17 cellular contexts compared by ENCODE assay signal in genomic region chr18:22250591-22250996, GRCh38.
DNase-seq lines count a peak whose midpoint lies in the region; ATAC-seq and TF ChIP-seq lines count a peak whose summit lies in the region.
"Had no signal": no experiment of that assay in that cellular context is flagged by ENCODE, and none has a peak within 500 bp of the region (broad histone marks: within the 10 kb centered on the region; RNA-seq: fewer than 3 reads in every experiment).

No MANE protein-coding gene starts in this region.

- H3F3A ChIP-seq in PC-9 (ENCODE audit: insufficient read depth, low read depth), result no peaks in the 10 kb centered on the region

- peak overlapping the region; percentile 43 for H3K4me2 ChIP-seq in PC-9
- H3K4me2 ChIP-seq: BLaER1 had no signal

- no peaks in the 10 kb centered on the region for H4K20me1 ChIP-seq in PC-9 (ENCODE audit: insufficient read depth)
- H4K20me1 ChIP-seq: BLaER1 had no signal

- H2AFZ ChIP-seq in PC-9, result no peak overlapping the region

- no TSS peak for BruUV-seq in PC-9 (replicated peaks; lab: Mats Ljungman, UMichigan)

- POLR2A ChIA-PET in PC-9 (lab: Charles Lee; ENCODE audit: unreplicated experiment), result interaction anchor here (0.5 to 0.6 kb wide), 2 partner anchors 32 to 95 kb away, joined by 3 to 4 read pairs; no protein-coding TSS in a partner anchor

- DNase-seq in H4 (ENCODE audit: low spot score) (peak; percentile 89), PC-9 (peak; percentile 53 to 69), epithelial cell of proximal tubule (ENCODE audit: low read depth) (peak; percentile 54), renal cortical epithelial cell (ENCODE audit: low read depth) (peak; percentile 94), psoas muscle (no peak), posterior cingulate gyrus (no peak), RPMI8226 (no peak)
- DNase-seq: activated B cell treated with CpG ODN at 0.5 μM for 24 hours, DMS53, foreskin melanocyte, GOT3, KG1, NCI-H1436 treated with DMSO at 0.1 percent for 48 hours, NCI-H510A, pancreas had no signal

- CTCF ChIA-PET in PC-9 (lab: Charles Lee), result no interaction called here

- H3K36me3 ChIP-seq in PC-9 (ENCODE audit: low read depth) (no peaks in the 10 kb centered on the region), psoas muscle (ENCODE audit: insufficient read depth in 1 of 2, low read depth in 1 of 2) (no peaks in the 10 kb centered on the region)
- H3K36me3 ChIP-seq: BLaER1, pancreas had no signal

- H3K27me3 ChIP-seq in PC-9 (ENCODE audit: insufficient read depth, low read depth) (no peaks in the 10 kb centered on the region), psoas muscle (ENCODE audit: insufficient read depth in 3 of 3, low read length in 2 of 3) (peaks cover 0 to 7% (median 0%) of the 10 kb centered on the region in 3 donors)
- H3K27me3 ChIP-seq: BLaER1, pancreas had no signal

- TF ChIP-seq CTCF in PC-9 (conservative IDR thresholded peaks at IDR 0.05) (no peak), epithelial cell of proximal tubule (conservative IDR thresholded peaks at IDR 0.05; ENCODE audit: low read depth, low read length) (no peak), psoas muscle (IDR thresholded peaks at IDR 0.05) (no peak)

- H3K79me2 ChIP-seq in PC-9 (ENCODE audit: low read depth), result no peaks in the 10 kb centered on the region

- intact Hi-C loops in PC-9 (cut with micrococcal nuclease; ENCODE audit: unreplicated experiment), result loop anchor here (2.0 kb wide), 1 partner anchor 32 kb away; no protein-coding TSS in a partner anchor
- intact Hi-C loops in psoas muscle (cut with DNase I), result loop anchor here in 1 of 2 donors (5.0 kb wide), 1 partner anchor 37 kb away; no protein-coding TSS in a partner anchor
- intact Hi-C loops in posterior cingulate gyrus (cut with DNase I), result no loop called here

- H3K9me3 ChIP-seq in PC-9 (ENCODE audit: insufficient read depth, low read depth) (no peaks in the 10 kb centered on the region), psoas muscle (no peaks in the 10 kb centered on the region)
- H3K9me3 ChIP-seq: BLaER1, pancreas had no signal

- 19 to 31% (median 28%) methylated on average over 8 of the region's 8 CpGs for WGBS in psoas muscle, 3 donors

- H3K9me2 ChIP-seq in PC-9 (ENCODE audit: insufficient read depth), result no peaks in the 10 kb centered on the region

- H3K27ac ChIP-seq in PC-9 (0 out of 2 replicates have a peak overlapping the region, but pooled peaks have one; percentile 28), psoas muscle (no peak overlapping the region)
- H3K27ac ChIP-seq: BLaER1, pancreas had no signal

- H3K4me1 ChIP-seq in PC-9 (replicated peaks; ENCODE audit: insufficient read depth) (peaks cover 15% of the 10 kb centered on the region), psoas muscle (no peaks in the 10 kb centered on the region)
- H3K4me1 ChIP-seq: pancreas had no signal

- no peak overlapping the region for H3K4me3 ChIP-seq in PC-9
- H3K4me3 ChIP-seq in epithelial cell of proximal tubule (ENCODE audit: low read depth, low read length), result no peak overlapping the region
- H3K4me3 ChIP-seq in psoas muscle, result no peak overlapping the region
- H3K4me3 ChIP-seq: BLaER1, pancreas had no signal

- ATAC-seq in psoas muscle, result no peak
- no peak for ATAC-seq in HG03378 (IDR thresholded peaks at IDR 0.05; ENCODE audit: unreplicated experiment)

Comparison
In these comparisons a context has a peak if more than half of its experiments do, and no peak if none do; other contexts are left out.
1. DNase-seq: peak in H4 (single experiment), PC-9 (2 of 2), epithelial cell of proximal tubule (single experiment) and renal cortical epithelial cell (single experiment); none in psoas muscle (0 of 2), posterior cingulate gyrus (0 of 10) and RPMI8226 (single experiment).